In the genomic region with DNA sequence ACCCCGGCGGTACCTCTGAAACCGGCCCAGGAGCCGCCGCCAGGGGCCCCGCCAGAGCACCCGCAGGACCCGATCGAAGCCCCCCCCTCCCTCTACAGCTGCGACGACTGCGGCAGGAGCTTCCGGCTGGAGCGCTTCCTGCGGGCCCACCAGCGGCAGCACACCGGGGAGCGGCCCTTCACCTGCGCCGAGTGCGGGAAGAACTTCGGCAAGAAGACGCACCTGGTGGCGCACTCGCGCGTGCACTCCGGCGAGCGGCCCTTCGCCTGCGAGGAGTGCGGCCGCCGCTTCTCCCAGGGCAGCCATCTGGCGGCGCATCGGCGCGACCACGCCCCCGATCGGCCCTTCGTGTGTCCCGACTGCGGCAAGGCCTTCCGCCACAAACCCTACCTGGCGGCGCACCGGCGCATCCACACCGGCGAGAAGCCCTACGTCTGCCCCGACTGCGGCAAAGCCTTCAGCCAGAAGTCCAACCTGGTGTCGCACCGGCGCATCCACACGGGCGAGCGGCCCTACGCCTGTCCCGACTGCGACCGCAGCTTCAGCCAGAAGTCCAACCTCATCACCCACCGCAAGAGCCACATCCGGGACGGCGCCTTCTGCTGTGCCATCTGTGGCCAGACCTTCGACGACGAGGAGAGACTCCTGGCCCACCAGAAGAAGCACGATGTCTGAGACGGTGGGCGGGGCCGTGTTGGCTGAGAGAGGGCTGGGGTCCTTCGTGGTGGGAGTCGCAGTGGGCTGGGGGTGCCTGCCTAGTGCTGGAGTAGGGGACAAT, we compare ENCODE assay signal across 17 cellular contexts. TPM values are rescaled to one million over a fixed set of nuclear protein-coding genes. Genes with fewer than 3 reads are reported as not detected.
DNase-seq lines count a peak whose midpoint lies in the region; ATAC-seq and TF ChIP-seq lines count a peak whose summit lies in the region.
"Had no signal": no experiment of that assay in that cellular context is flagged by ENCODE, and none has a peak within 500 bp of the region (broad histone marks: within the 10 kb centered on the region; RNA-seq: fewer than 3 reads in every experiment).

No MANE protein-coding gene starts in this region.

- POLR2A ChIA-PET in MCF 10A (lab: Yijun Ruan, JAX) = no interaction called here
- POLR2A ChIA-PET in activated B cell treated with CpG ODN at 0.5 μM for 24 hours (lab: Charles Lee) = interaction anchor here (16.5 kb wide), 1 partner anchor 33 kb away, joined by 421 read pairs; a partner anchor contains a TSS

- H3K9me3 Mint-ChIP-seq in MCF 10A (ENCODE audit: unreplicated experiment) (no peaks in the 10 kb centered on the region), activated B cell treated with CpG ODN at 0.5 μM for 24 hours (no peaks in the 10 kb centered on the region)
- H3K9me3 Mint-ChIP-seq: nephron had no signal

- no peak overlapping the region for H3K4me2 ChIP-seq in mammary epithelial cell (ENCODE audit: insufficient read depth, low read depth, low read length)

- dilution Hi-C loops in mammary epithelial cell (cut with HindIII; ENCODE audit: low sequenced_read_pairs) = no loop called here

- H3K27ac ChIP-seq in mammary epithelial cell (ENCODE audit: insufficient read depth, low read depth, low read length) (no peak overlapping the region), thymus (ENCODE audit: low read depth) (peak overlapping the region; percentile 31), suprapubic skin (no peak overlapping the region)

- H3K9me3 ChIP-seq in mammary epithelial cell (replicated peaks; ENCODE audit: insufficient read depth, low read length) (no peaks in the 10 kb centered on the region), mucosa of descending colon (no peaks in the 10 kb centered on the region), thymus (ENCODE audit: control insufficient read depth) (no peaks in the 10 kb centered on the region), suprapubic skin (no peaks in the 10 kb centered on the region), T-helper 17 cell (ENCODE audit: control insufficient read depth, low read length, poor library complexity, severe bottlenecking) (no peaks in the 10 kb centered on the region)

- no peak for DNase-seq in MCF 10A (ENCODE audit: unreplicated experiment)
- DNase-seq in mammary epithelial cell = no peak
- no peak for DNase-seq in activated B cell treated with CpG ODN at 0.5 μM for 24 hours
- DNase-seq in mucosa of descending colon = peak; percentile 74 to 82 (median 82)
- no peak for DNase-seq in anterior cingulate cortex (lab: John Stamatoyannopoulos, UW)
- no peak for DNase-seq in suprapubic skin (ENCODE audit: low spot score in 2 of 2)
- DNase-seq in T-helper 17 cell = no peak
- DNase-seq: ACHN; activated CD4-positive, alpha-beta T cell treated with anti-CD3 and anti-CD28 coated beads, Interleukin-2, amount 50 U/mL, for 48 hours; NCI-H187 treated with DMSO at 0.1 percent for 48 hours; NCI-H774; T-helper 9 cell had no signal

- TF ChIP-seq POLR2A in suprapubic skin (IDR thresholded peaks at IDR 0.05) = no peak

- H3K4me3 Mint-ChIP-seq in MCF 10A (ENCODE audit: unreplicated experiment) = no peak overlapping the region
- no peak overlapping the region for H3K4me3 Mint-ChIP-seq in activated B cell treated with CpG ODN at 0.5 μM for 24 hours
- H3K4me3 Mint-ChIP-seq in T-helper 17 cell = no peak overlapping the region

- ATAC-seq in activated B cell treated with CpG ODN at 0.5 μM for 24 hours (ENCODE audit: low read depth) (no peak), mucosa of descending colon (peak; percentile 34), T-helper 17 cell (no peak)
- ATAC-seq: HCT116 had no signal

- CTCF ChIA-PET in MCF 10A (lab: Yijun Ruan, JAX) (interaction anchor here (0.6 kb wide), 1 partner anchor 33 kb away, joined by 3 read pairs; a partner anchor contains a TSS), mammary epithelial cell (lab: Charles Lee; ENCODE audit: low non-redundant PET) (interaction anchor here (0.5 kb wide), 1 partner anchor 156 kb away, joined by 3 read pairs; no protein-coding TSS in a partner anchor), activated B cell treated with CpG ODN at 0.5 μM for 24 hours (lab: Charles Lee) (no interaction called here)

- WGBS in mammary epithelial cell (ENCODE audit: low coverage, missing lambda C conversion rate) = 100% methylated on average over 2 of the region's 79 CpGs
- 94% methylated on average over 79 of the region's 79 CpGs for WGBS in thymus
- 83% methylated on average over 23 of the region's 79 CpGs for WGBS in suprapubic skin

- H3K9ac ChIP-seq in mammary epithelial cell (ENCODE audit: insufficient read depth, low read length) = no peak overlapping the region

- no peaks in the 10 kb centered on the region for H3K79me2 ChIP-seq in mammary epithelial cell (ENCODE audit: insufficient read depth, low read length)

- H3K4me1 Mint-ChIP-seq in MCF 10A (ENCODE audit: insufficient read depth, unreplicated experiment) = peaks cover 6% of the 10 kb centered on the region
- peaks cover 75% of the 10 kb centered on the region for H3K4me1 Mint-ChIP-seq in activated B cell treated with CpG ODN at 0.5 μM for 24 hours
- peaks cover 31% of the 10 kb centered on the region for H3K4me1 Mint-ChIP-seq in T-helper 17 cell

- BruUV-seq in MCF 10A (replicated peaks; lab: Mats Ljungman, UMichigan) (no TSS peak), mammary epithelial cell (replicated peaks; lab: Mats Ljungman, UMichigan) (no TSS peak)

- peaks cover 35% of the 10 kb centered on the region for H3K36me3 Mint-ChIP-seq in MCF 10A (ENCODE audit: insufficient read depth, unreplicated experiment)
- H3K36me3 Mint-ChIP-seq in activated B cell treated with CpG ODN at 0.5 μM for 24 hours (ENCODE audit: low read depth) = peaks cover 48% of the 10 kb centered on the region
- H3K36me3 Mint-ChIP-seq in T-helper 17 cell (ENCODE audit: low read depth) = no peaks in the 10 kb centered on the region

- H3K27me3 ChIP-seq in mammary epithelial cell (ENCODE audit: insufficient read depth, low read length) (no peaks in the 10 kb centered on the region), thymus (ENCODE audit: control insufficient read depth, insufficient read depth) (no peaks in the 10 kb centered on the region), suprapubic skin (no peaks in the 10 kb centered on the region)

- no peaks in the 10 kb centered on the region for H4K20me1 ChIP-seq in mammary epithelial cell (ENCODE audit: insufficient read depth, low read length)

- TF ChIP-seq CTCF in MCF 10A (IDR thresholded peaks at IDR 0.05; ENCODE audit: unreplicated experiment) (no peak), mammary epithelial cell (conservative IDR thresholded peaks at IDR 0.05 in 1 of 2, IDR thresholded peaks at IDR 0.05 in 1 of 2; ENCODE audit: extremely low read depth in 1 of 2, insufficient read depth in 1 of 2, low read depth in 1 of 2, low read length in 2 of 2) (no peak), activated B cell treated with CpG ODN at 0.5 μM for 24 hours (IDR thresholded peaks at IDR 0.05) (no peak), mucosa of descending colon (IDR thresholded peaks at IDR 0.05) (no peak), suprapubic skin (IDR thresholded peaks at IDR 0.05) (no peak)

- H3K36me3 ChIP-seq in mammary epithelial cell (ENCODE audit: insufficient read depth, low read length) = no peaks in the 10 kb centered on the region
- H3K36me3 ChIP-seq in mucosa of descending colon (ENCODE audit: low read depth) = no peaks in the 10 kb centered on the region
- peaks cover 19% of the 10 kb centered on the region for H3K36me3 ChIP-seq in thymus (ENCODE audit: control insufficient read depth, insufficient read depth)
- H3K36me3 ChIP-seq in suprapubic skin = peaks cover 32% of the 10 kb centered on the region

- H3K27me3 Mint-ChIP-seq in MCF 10A (ENCODE audit: insufficient read depth, unreplicated experiment) = no peaks in the 10 kb centered on the region
- H3K27me3 Mint-ChIP-seq in activated B cell treated with CpG ODN at 0.5 μM for 24 hours = no peaks in the 10 kb centered on the region
- no peaks in the 10 kb centered on the region for H3K27me3 Mint-ChIP-seq in T-helper 17 cell

- intact Hi-C loops in MCF 10A (cut with micrococcal nuclease) (no loop called here), mammary epithelial cell (cut with micrococcal nuclease) (no loop called here), activated B cell treated with CpG ODN at 0.5 μM for 24 hours (cut with micrococcal nuclease) (no loop called here), mucosa of descending colon (cut with DNase I, micrococcal nuclease) (no loop called here)

- H3K27ac Mint-ChIP-seq in MCF 10A (ENCODE audit: low read depth, unreplicated experiment) (peak overlapping the region; percentile 67), activated B cell treated with CpG ODN at 0.5 μM for 24 hours (peak overlapping the region; percentile 50), T-helper 17 cell (no peak overlapping the region)

- in situ Hi-C loops in mammary epithelial cell (cut with MboI; ENCODE audit: low sequenced_read_pairs in 2 of 2) = no loop called here

- H3K4me1 ChIP-seq in mammary epithelial cell (ENCODE audit: insufficient read depth, low read length) (peaks cover 10% of the 10 kb centered on the region), mucosa of descending colon (ENCODE audit: low read depth) (peaks cover 60% of the 10 kb centered on the region), thymus (ENCODE audit: control insufficient read depth, insufficient read depth, low read length) (peaks cover 38% of the 10 kb centered on the region), suprapubic skin (peaks cover 66% of the 10 kb centered on the region)

- no peak for TF ChIP-seq EP300 in suprapubic skin (IDR thresholded peaks at IDR 0.05)

- H3K4me3 ChIP-seq in mammary epithelial cell (replicated peaks in 1 of 3; ENCODE audit: insufficient read depth in 1 of 3, low read depth in 2 of 3, low read length in 3 of 3) (no peak overlapping the region), mucosa of descending colon (no peak overlapping the region), thymus (ENCODE audit: low read length) (no peak overlapping the region), suprapubic skin (no peak overlapping the region)

- no peak overlapping the region for H2AFZ ChIP-seq in mammary epithelial cell (ENCODE audit: low read depth, low read length)

RNA-seq across cellular contexts. Expression of a gene that starts 3.8 kb away (rescaled TPM):
- total RNA-seq in MCF 10A (2022) (80.8 and 83.0 TPM in 2 replicates), mammary epithelial cell (10 to 100 TPM in 1 of 2 donors, 1 to 10 TPM in 1; 5.6 to 33.5 TPM), activated B cell treated with CpG ODN at 0.5 μM for 24 hours (106 and 116 TPM in 2 replicates), mucosa of descending colon (100 to 1,000 TPM; 151 to 228 (median 202) TPM), suprapubic skin (10 to 100 TPM; 56.1 to 75.5 (median 73.7) TPM), T-helper 17 cell (10 to 100 TPM; 43.0 to 49.8 TPM)
- polyA plus RNA-seq in mammary epithelial cell (3.9 TPM), thymus (97.0 TPM)
- polyA minus RNA-seq in mammary epithelial cell = 4.7 TPM

RNA-seq across cellular contexts. Expression of a gene that starts 6.7 kb away (rescaled TPM):
- total RNA-seq in MCF 10A (2022) (1.7 and 2.0 TPM in 2 replicates), mammary epithelial cell (1 to 10 TPM; 2.0 to 2.3 TPM), activated B cell treated with CpG ODN at 0.5 μM for 24 hours (8.0 and 8.8 TPM in 2 replicates), mucosa of descending colon (10 to 100 TPM; 10.9 to 11.8 (median 11.3) TPM), suprapubic skin (1 to 10 TPM; 1.6 to 3.9 (median 2.6) TPM), T-helper 17 cell (1 to 10 TPM; 1.4 to 2.1 TPM)
- polyA plus RNA-seq in mammary epithelial cell (1.1 TPM), thymus (6.6 TPM)
- polyA minus RNA-seq in mammary epithelial cell = 2.6 TPM

RNA-seq across cellular contexts. Expression of a gene that starts 31.0 kb away (rescaled TPM):
- total RNA-seq in MCF 10A (2022) (not detected in 2 replicates), mammary epithelial cell (under 1 TPM in 1 of 2 donors, not detected in 1; 0.17 TPM), activated B cell treated with CpG ODN at 0.5 μM for 24 hours (not detected in 2 replicates), mucosa of descending colon (100 to 1,000 TPM in 1 of 3 donors, 10 to 100 TPM in 2; 82.6 to 202 (median 98.9) TPM), suprapubic skin (10 to 100 TPM; 12.8 to 23.4 (median 16.5) TPM), T-helper 17 cell (not detected)
- polyA plus RNA-seq in mammary epithelial cell (0.23 TPM), thymus (21.9 TPM)
- not detected for polyA minus RNA-seq in mammary epithelial cell
- total RNA-seq: endothelial cell of umbilical vein had no signal
- polyA plus RNA-seq: endothelial cell of umbilical vein had no signal

RNA-seq across cellular contexts. Expression of a gene that starts 49.1 kb away (rescaled TPM):
- total RNA-seq in MCF 10A (2022) (3.5 and 3.6 TPM in 2 replicates), mammary epithelial cell (1 to 10 TPM; 1.6 to 8.3 TPM), activated B cell treated with CpG ODN at 0.5 μM for 24 hours (10.1 and 14.3 TPM in 2 replicates), mucosa of descending colon (10 to 100 TPM; 29.9 to 53.0 (median 30.2) TPM), suprapubic skin (10 to 100 TPM; 10.4 to 16.5 (median 13.1) TPM), T-helper 17 cell (10 to 100 TPM in 1 of 2 donors, 1 to 10 TPM in 1; 6.0 to 10.2 TPM)
- polyA plus RNA-seq in mammary epithelial cell (1.2 TPM), thymus (2.9 TPM)
- 5.7 TPM for polyA minus RNA-seq in mammary epithelial cell
- total RNA-seq: endothelial cell of umbilical vein, LHCN-M2 had no signal

RNA-seq across cellular contexts. Expression of a gene that starts 49.3 kb away (rescaled TPM):
- 8.4 and 10.1 TPM in 2 replicates for total RNA-seq in MCF 10A (2022)
- total RNA-seq in mammary epithelial cell = 10 to 100 TPM in 1 of 2 donors, under 1 TPM in 1; 0.73 to 18.0 TPM
- 0.93 TPM for polyA plus RNA-seq in mammary epithelial cell
- polyA minus RNA-seq in mammary epithelial cell = 0.26 TPM
- 10.7 and 11.0 TPM in 2 replicates for total RNA-seq in activated B cell treated with CpG ODN at 0.5 μM for 24 hours
- total RNA-seq in mucosa of descending colon = 10 to 100 TPM; 11.8 to 14.5 (median 14.5) TPM
- 11.3 TPM for polyA plus RNA-seq in thymus
- 10 to 100 TPM in 3 of 4 donors, 1 to 10 TPM in 1; 7.9 to 29.0 (median 22.5) TPM for total RNA-seq in suprapubic skin
- total RNA-seq in T-helper 17 cell = 1 to 10 TPM; 6.4 to 6.9 TPM
- total RNA-seq: endothelial cell of umbilical vein, LHCN-M2 had no signal

Comparison
In these comparisons a context has a peak if more than half of its experiments do, and no peak if none do; other contexts are left out.
1. DNase-seq: peak in mucosa of descending colon (3 of 3); none in MCF 10A (single experiment), mammary epithelial cell (single experiment), activated B cell treated with CpG ODN at 0.5 μM for 24 hours (single experiment), anterior cingulate cortex (0 of 58), suprapubic skin (0 of 2) and T-helper 17 cell (0 of 3).
2. RNA of a gene that starts 31.0 kb away (total RNA-seq): 82.6 to 202 TPM in mucosa of descending colon and 12.8 to 23.4 TPM in suprapubic skin; 0.17 TPM in mammary epithelial cell, not detected in MCF 10A, not detected in activated B cell treated with CpG ODN at 0.5 μM for 24 hours and not detected in T-helper 17 cell; every median in the first group is over 10 times any median in the second.